Comparison of ENCODE assay signal across 1 cellular context in the genomic region with DNA sequence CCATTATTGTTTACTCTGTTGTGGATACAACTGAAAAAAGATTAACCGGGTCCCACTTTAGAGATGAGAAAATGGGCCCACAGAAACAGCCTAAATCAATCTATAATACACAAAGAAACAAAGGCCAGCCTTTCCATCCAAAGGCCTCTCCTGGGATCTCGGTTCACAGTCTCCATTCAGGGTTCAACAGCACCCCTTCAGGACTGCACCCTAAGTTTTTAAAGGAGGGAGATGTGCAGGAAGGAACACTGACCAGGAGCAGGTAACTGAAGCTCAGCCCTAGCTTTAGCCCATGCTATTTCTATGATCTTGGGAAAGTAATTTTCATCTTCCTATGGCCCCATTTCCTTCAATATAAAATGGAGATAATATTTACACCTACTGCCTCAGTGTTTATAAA.
TF ChIP-seq lines count a peak whose summit lies in the region.

No MANE protein-coding gene starts in this region.

TF ChIP-seq in GM12878, 131 proteins besides CTCF, POLR2A, EP300 and RAD21 (continued from another document):
- TF ChIP-seq, protein P1, sequence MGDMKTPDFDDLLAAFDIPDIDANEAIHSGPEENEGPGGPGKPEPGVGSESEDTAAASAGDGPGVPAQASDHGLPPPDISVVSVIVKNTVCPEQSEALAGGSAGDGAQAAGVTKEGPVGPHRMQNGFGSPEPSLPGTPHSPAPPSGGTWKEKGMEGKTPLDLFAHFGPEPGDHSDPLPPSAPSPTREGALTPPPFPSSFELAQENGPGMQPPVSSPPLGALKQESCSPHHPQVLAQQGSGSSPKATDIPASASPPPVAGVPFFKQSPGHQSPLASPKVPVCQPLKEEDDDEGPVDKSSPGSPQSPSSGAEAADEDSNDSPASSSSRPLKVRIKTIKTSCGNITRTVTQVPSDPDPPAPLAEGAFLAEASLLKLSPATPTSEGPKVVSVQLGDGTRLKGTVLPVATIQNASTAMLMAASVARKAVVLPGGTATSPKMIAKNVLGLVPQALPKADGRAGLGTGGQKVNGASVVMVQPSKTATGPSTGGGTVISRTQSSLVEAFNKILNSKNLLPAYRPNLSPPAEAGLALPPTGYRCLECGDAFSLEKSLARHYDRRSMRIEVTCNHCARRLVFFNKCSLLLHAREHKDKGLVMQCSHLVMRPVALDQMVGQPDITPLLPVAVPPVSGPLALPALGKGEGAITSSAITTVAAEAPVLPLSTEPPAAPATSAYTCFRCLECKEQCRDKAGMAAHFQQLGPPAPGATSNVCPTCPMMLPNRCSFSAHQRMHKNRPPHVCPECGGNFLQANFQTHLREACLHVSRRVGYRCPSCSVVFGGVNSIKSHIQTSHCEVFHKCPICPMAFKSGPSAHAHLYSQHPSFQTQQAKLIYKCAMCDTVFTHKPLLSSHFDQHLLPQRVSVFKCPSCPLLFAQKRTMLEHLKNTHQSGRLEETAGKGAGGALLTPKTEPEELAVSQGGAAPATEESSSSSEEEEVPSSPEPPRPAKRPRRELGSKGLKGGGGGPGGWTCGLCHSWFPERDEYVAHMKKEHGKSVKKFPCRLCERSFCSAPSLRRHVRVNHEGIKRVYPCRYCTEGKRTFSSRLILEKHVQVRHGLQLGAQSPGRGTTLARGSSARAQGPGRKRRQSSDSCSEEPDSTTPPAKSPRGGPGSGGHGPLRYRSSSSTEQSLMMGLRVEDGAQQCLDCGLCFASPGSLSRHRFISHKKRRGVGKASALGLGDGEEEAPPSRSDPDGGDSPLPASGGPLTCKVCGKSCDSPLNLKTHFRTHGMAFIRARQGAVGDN (IDR thresholded peaks at IDR 0.05): no peak
- TF ChIP-seq ZNF217 (IDR thresholded peaks at IDR 0.05): no peak
- TF ChIP-seq NR2C1 (IDR thresholded peaks at IDR 0.05): no peak
- TF ChIP-seq, protein P2, sequence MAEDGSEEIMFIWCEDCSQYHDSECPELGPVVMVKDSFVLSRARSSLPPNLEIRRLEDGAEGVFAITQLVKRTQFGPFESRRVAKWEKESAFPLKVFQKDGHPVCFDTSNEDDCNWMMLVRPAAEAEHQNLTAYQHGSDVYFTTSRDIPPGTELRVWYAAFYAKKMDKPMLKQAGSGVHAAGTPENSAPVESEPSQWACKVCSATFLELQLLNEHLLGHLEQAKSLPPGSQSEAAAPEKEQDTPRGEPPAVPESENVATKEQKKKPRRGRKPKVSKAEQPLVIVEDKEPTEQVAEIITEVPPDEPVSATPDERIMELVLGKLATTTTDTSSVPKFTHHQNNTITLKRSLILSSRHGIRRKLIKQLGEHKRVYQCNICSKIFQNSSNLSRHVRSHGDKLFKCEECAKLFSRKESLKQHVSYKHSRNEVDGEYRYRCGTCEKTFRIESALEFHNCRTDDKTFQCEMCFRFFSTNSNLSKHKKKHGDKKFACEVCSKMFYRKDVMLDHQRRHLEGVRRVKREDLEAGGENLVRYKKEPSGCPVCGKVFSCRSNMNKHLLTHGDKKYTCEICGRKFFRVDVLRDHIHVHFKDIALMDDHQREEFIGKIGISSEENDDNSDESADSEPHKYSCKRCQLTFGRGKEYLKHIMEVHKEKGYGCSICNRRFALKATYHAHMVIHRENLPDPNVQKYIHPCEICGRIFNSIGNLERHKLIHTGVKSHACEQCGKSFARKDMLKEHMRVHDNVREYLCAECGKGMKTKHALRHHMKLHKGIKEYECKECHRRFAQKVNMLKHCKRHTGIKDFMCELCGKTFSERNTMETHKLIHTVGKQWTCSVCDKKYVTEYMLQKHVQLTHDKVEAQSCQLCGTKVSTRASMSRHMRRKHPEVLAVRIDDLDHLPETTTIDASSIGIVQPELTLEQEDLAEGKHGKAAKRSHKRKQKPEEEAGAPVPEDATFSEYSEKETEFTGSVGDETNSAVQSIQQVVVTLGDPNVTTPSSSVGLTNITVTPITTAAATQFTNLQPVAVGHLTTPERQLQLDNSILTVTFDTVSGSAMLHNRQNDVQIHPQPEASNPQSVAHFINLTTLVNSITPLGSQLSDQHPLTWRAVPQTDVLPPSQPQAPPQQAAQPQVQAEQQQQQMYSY (CRISPR knock-in tag; IDR thresholded peaks at IDR 0.05): no peak
- TF ChIP-seq, protein P3, sequence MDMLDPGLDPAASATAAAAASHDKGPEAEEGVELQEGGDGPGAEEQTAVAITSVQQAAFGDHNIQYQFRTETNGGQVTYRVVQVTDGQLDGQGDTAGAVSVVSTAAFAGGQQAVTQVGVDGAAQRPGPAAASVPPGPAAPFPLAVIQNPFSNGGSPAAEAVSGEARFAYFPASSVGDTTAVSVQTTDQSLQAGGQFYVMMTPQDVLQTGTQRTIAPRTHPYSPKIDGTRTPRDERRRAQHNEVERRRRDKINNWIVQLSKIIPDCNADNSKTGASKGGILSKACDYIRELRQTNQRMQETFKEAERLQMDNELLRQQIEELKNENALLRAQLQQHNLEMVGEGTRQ (IDR thresholded peaks at IDR 0.05; ENCODE audit: borderline replicate concordance, low read depth, low read length): no peak
- TF ChIP-seq, protein P4, sequence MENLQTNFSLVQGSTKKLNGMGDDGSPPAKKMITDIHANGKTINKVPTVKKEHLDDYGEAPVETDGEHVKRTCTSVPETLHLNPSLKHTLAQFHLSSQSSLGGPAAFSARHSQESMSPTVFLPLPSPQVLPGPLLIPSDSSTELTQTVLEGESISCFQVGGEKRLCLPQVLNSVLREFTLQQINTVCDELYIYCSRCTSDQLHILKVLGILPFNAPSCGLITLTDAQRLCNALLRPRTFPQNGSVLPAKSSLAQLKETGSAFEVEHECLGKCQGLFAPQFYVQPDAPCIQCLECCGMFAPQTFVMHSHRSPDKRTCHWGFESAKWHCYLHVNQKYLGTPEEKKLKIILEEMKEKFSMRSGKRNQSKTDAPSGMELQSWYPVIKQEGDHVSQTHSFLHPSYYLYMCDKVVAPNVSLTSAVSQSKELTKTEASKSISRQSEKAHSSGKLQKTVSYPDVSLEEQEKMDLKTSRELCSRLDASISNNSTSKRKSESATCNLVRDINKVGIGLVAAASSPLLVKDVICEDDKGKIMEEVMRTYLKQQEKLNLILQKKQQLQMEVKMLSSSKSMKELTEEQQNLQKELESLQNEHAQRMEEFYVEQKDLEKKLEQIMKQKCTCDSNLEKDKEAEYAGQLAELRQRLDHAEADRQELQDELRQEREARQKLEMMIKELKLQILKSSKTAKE (IDR thresholded peaks at IDR 0.05; ENCODE audit: low read depth, poor library complexity, severe bottlenecking): no peak
- TF ChIP-seq, protein P5, sequence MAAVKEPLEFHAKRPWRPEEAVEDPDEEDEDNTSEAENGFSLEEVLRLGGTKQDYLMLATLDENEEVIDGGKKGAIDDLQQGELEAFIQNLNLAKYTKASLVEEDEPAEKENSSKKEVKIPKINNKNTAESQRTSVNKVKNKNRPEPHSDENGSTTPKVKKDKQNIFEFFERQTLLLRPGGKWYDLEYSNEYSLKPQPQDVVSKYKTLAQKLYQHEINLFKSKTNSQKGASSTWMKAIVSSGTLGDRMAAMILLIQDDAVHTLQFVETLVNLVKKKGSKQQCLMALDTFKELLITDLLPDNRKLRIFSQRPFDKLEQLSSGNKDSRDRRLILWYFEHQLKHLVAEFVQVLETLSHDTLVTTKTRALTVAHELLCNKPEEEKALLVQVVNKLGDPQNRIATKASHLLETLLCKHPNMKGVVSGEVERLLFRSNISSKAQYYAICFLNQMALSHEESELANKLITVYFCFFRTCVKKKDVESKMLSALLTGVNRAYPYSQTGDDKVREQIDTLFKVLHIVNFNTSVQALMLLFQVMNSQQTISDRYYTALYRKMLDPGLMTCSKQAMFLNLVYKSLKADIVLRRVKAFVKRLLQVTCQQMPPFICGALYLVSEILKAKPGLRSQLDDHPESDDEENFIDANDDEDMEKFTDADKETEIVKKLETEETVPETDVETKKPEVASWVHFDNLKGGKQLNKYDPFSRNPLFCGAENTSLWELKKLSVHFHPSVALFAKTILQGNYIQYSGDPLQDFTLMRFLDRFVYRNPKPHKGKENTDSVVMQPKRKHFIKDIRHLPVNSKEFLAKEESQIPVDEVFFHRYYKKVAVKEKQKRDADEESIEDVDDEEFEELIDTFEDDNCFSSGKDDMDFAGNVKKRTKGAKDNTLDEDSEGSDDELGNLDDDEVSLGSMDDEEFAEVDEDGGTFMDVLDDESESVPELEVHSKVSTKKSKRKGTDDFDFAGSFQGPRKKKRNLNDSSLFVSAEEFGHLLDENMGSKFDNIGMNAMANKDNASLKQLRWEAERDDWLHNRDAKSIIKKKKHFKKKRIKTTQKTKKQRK (IDR thresholded peaks at IDR 0.05; ENCODE audit: low read depth, low read length): no peak
